In the genomic region with DNA sequence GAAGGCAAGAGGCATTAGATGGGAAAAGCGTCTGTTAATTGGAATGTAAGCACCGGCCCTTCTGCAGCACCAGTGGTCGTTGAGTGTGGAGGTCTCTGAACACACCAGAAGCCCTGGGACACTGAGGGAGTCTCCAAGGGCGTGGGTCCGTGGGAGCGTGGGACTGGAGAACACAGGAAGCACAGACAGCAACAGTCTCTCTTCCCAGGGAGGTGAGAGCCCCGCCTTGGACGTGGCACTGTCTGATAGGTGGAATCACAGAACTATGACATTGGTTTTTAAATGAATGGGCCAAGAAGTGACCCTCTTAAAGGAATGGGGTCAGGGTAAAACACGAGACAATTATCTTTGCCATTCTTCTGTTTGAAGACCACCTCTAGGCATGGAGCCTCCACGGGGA, we compare ENCODE assay signal across 27 cellular contexts. TPM values are rescaled to one million over a fixed set of nuclear protein-coding genes. Genes with fewer than 3 reads are reported as not detected.
DNase-seq lines count a peak whose midpoint lies in the region; ATAC-seq, FAIRE-seq and TF ChIP-seq lines count a peak whose summit lies in the region.
"Had no signal": no experiment of that assay in that cellular context is flagged by ENCODE, and none has a peak within 500 bp of the region (broad histone marks: within the 10 kb centered on the region; RNA-seq: fewer than 3 reads in every experiment).

No MANE protein-coding gene starts in this region.

- SMC1A ChIA-PET in GM12878 (lab: Charles Lee; ENCODE audit: uncharacterized antibody, unreplicated experiment) = interaction anchor here (1.0 to 2.2 kb wide), 3 partner anchors 18 to 274 kb away, joined by 3 to 9 read pairs (median 9); no protein-coding TSS in a partner anchor

- TF ChIP-seq EP300 in GM12878 (IDR thresholded peaks at IDR 0.05; ENCODE audit: borderline replicate concordance in 1 of 2, control insufficient read depth in 1 of 2, low read depth in 2 of 2, low read length in 2 of 2) (no peak), sigmoid colon (IDR thresholded peaks at IDR 0.05) (no peak)

- intact Hi-C loops in GM12878 (cut with micrococcal nuclease; ENCODE audit: unreplicated experiment) = no loop called here
- intact Hi-C loops in sigmoid colon (cut with DNase I) = no loop called here

- peaks cover 11% of the 10 kb centered on the region for H3K79me2 ChIP-seq in GM12878 (ENCODE audit: control insufficient read depth, insufficient read depth, low read length)

- no peaks in the 10 kb centered on the region for H4K20me1 ChIP-seq in GM12878 (ENCODE audit: control insufficient read depth, insufficient read depth)

- H3K4me2 ChIP-seq in GM12878 (ENCODE audit: control insufficient read depth, insufficient read depth) = no peak overlapping the region
- H3K4me2 ChIP-seq: A549, PC-9 had no signal

- H3K27ac ChIP-seq in GM12878 (ENCODE audit: control insufficient read depth, insufficient read depth) (peak overlapping the region; percentile 100), sigmoid colon (no peak overlapping the region)
- H3K27ac ChIP-seq: A549, HL-60, PC-9, SJSA1 had no signal

- DNase-seq in GM12892 (ENCODE audit: insufficient read length) (no peak), GM12878 (ENCODE audit: low read depth, low spot score) (no peak), naive B cell (no peak), NCI-H128 (lab: John Stamatoyannopoulos, UW; ENCODE audit: unreplicated experiment) (no peak), sigmoid colon (no peak)
- no peak for DNase-seq in activated CD4-positive, alpha-beta T cell treated with anti-CD3 and anti-CD28 coated beads, Interleukin-2, amount 10 ng/mL, durations not matched to agents 7 days and 5 days
- DNase-seq: AML-193; C1 segment of cervical spinal cord; CD4-positive, alpha-beta memory T cell; COR-L47; GDM1; Karpas-422; NCI-H1092 treated with DMSO at 0.1 percent for 48 hours; NCI-H1436 treated with DMSO at 0.1 percent for 48 hours; NCI-H187 treated with DMSO at 0.1 percent for 48 hours; NCI-H446; NCI-H524 treated with DMSO at 0.1 percent for 48 hours; NCI-H774; NK-92 treated with Interleukin-12 subunit alpha and Interleukin-12 subunit beta, amount 100 ng/mL, for 24 hours; PC-9; Right ventricle myocardium superior had no signal

- peaks cover 24 to 42% (median 31%) of the 10 kb centered on the region in 3 donors for H3K4me1 Mint-ChIP-seq in naive B cell
- H3K4me1 Mint-ChIP-seq in stimulated activated memory B cell treated with anti-CD40 and anti-IgM and Interleukin-4, amounts not matched to agents 10 μg/mL and 1 μg/mL and 100 μg/mL, for 72 hours = peaks cover 50% of the 10 kb centered on the region
- H3K4me1 Mint-ChIP-seq in activated CD4-positive, alpha-beta T cell treated with anti-CD3 and anti-CD28 coated beads, Interleukin-2, amount 10 ng/mL, durations not matched to agents 7 days and 5 days = peaks cover 7% of the 10 kb centered on the region

- no peaks in the 10 kb centered on the region; the same call in 2 of the 3 replicates for H3K9me3 ChIP-seq in GM12878 (replicated peaks; ENCODE audit: control insufficient read depth, insufficient read depth, low read length)
- no peaks in the 10 kb centered on the region for H3K9me3 ChIP-seq in sigmoid colon
- H3K9me3 ChIP-seq: A549, SJSA1 had no signal

- H3K27me3 ChIP-seq in GM12878 (replicated peaks in 1 of 2; ENCODE audit: control insufficient read depth in 2 of 2, insufficient read depth in 2 of 2, low read length in 1 of 2) (no peaks in the 10 kb centered on the region), sigmoid colon (no peaks in the 10 kb centered on the region)
- H3K27me3 ChIP-seq: SJSA1 had no signal

- TF ChIP-seq CTCF in GM12878 (IDR thresholded peaks at IDR 0.05 in 2 of 3, conservative IDR thresholded peaks at IDR 0.05 in 1 of 3; ENCODE audit: control insufficient read depth in 2 of 3, extremely low read depth in 1 of 3, insufficient read depth in 1 of 3, low read depth in 3 of 3, low read length in 3 of 3) (no peak), sigmoid colon (IDR thresholded peaks at IDR 0.05) (no peak)

- POLR2A ChIA-PET in GM12878 (lab: Charles Lee) = interaction anchor here (8.5 kb wide), 1 partner anchor 23 kb away, joined by 85 read pairs; no protein-coding TSS in a partner anchor
- POLR2A ChIA-PET in activated CD4-positive, alpha-beta T cell treated with anti-CD3 and anti-CD28 coated beads, Interleukin-2, amount 10 ng/mL, durations not matched to agents 7 days and 5 days (lab: Charles Lee) = no interaction called here

- no peaks in the 10 kb centered on the region for H3K9me3 Mint-ChIP-seq in naive B cell
- H3K9me3 Mint-ChIP-seq in stimulated activated memory B cell treated with anti-CD40 and anti-IgM and Interleukin-4, amounts not matched to agents 10 μg/mL and 1 μg/mL and 100 μg/mL, for 72 hours = no peaks in the 10 kb centered on the region
- no peaks in the 10 kb centered on the region for H3K9me3 Mint-ChIP-seq in activated CD4-positive, alpha-beta T cell treated with anti-CD3 and anti-CD28 coated beads, Interleukin-2, amount 10 ng/mL, durations not matched to agents 7 days and 5 days
- H3K9me3 Mint-ChIP-seq: CD4-positive, alpha-beta memory T cell had no signal

- FAIRE-seq in GM12892 (lab: Jason Lieb, UNC) (peak; percentile 80), GM12878 (lab: Jason Lieb, UNC) (no peak)
- FAIRE-seq: A549, GM18507, H54 had no signal

- H3K4me3 Mint-ChIP-seq in naive B cell = no peak overlapping the region
- H3K4me3 Mint-ChIP-seq in stimulated activated memory B cell treated with anti-CD40 and anti-IgM and Interleukin-4, amounts not matched to agents 10 μg/mL and 1 μg/mL and 100 μg/mL, for 72 hours = peak overlapping the region; percentile 12
- no peak overlapping the region for H3K4me3 Mint-ChIP-seq in activated CD4-positive, alpha-beta T cell treated with anti-CD3 and anti-CD28 coated beads, Interleukin-2, amount 10 ng/mL, durations not matched to agents 7 days and 5 days
- H3K4me3 Mint-ChIP-seq: CD4-positive, alpha-beta memory T cell had no signal

- no peak overlapping the region for H2AFZ ChIP-seq in GM12878 (ENCODE audit: control insufficient read depth, low read depth, low read length)
- H2AFZ ChIP-seq: PC-9 had no signal

- CTCF ChIA-PET in GM12878 (lab: Yijun Ruan, JAX) = interaction anchor here (1.0 to 7.9 kb wide), 4 partner anchors 10 to 274 kb away, joined by 3 to 70 read pairs (median 14); partner anchors contain the start of gene BID
- CTCF ChIA-PET in activated CD4-positive, alpha-beta T cell treated with anti-CD3 and anti-CD28 coated beads, Interleukin-2, amount 10 ng/mL, durations not matched to agents 7 days and 5 days (lab: Charles Lee) = interaction anchor here (1.9 kb wide), 1 partner anchor 21 kb away, joined by 4 read pairs; no protein-coding TSS in a partner anchor

- H3K9ac ChIP-seq in GM12878 (ENCODE audit: control insufficient read depth, insufficient read depth, low read length) = no peak overlapping the region

- in situ Hi-C loops in GM12878 (cut with MboI) = loop anchor here (10.0 kb wide), 1 partner anchor 58 kb away; no protein-coding TSS in a partner anchor

- 88% methylated on average over 10 of the region's 10 CpGs for WGBS in GM12878 (ENCODE audit: insufficient coverage, insufficient replicate concordance, low lambda C conversion rate, missing lambda C conversion rate)
- WGBS in sigmoid colon, 2 donors = 93 to 94% methylated on average over 10 of the region's 10 CpGs

- H3K27me3 Mint-ChIP-seq in naive B cell = no peaks in the 10 kb centered on the region
- no peaks in the 10 kb centered on the region for H3K27me3 Mint-ChIP-seq in stimulated activated memory B cell treated with anti-CD40 and anti-IgM and Interleukin-4, amounts not matched to agents 10 μg/mL and 1 μg/mL and 100 μg/mL, for 72 hours
- no peaks in the 10 kb centered on the region for H3K27me3 Mint-ChIP-seq in activated CD4-positive, alpha-beta T cell treated with anti-CD3 and anti-CD28 coated beads, Interleukin-2, amount 10 ng/mL, durations not matched to agents 7 days and 5 days
- H3K27me3 Mint-ChIP-seq: CD4-positive, alpha-beta memory T cell had no signal

- RAD21 ChIA-PET in GM12878 (lab: Charles Lee; ENCODE audit: unreplicated experiment) = interaction anchor here (1.1 to 8.8 kb wide), 3 partner anchors 24 to 274 kb away, joined by 3 to 77 read pairs (median 3); no protein-coding TSS in a partner anchor

- H3K4me3 ChIP-seq in GM12878 (no peak overlapping the region), sigmoid colon (no peak overlapping the region)
- H3K4me3 ChIP-seq: A549, PC-9, SJSA1 had no signal

- peak overlapping the region; percentile 76 to 95 (median 86) for H3K27ac Mint-ChIP-seq in naive B cell
- peak overlapping the region; percentile 100 for H3K27ac Mint-ChIP-seq in stimulated activated memory B cell treated with anti-CD40 and anti-IgM and Interleukin-4, amounts not matched to agents 10 μg/mL and 1 μg/mL and 100 μg/mL, for 72 hours
- no peak overlapping the region for H3K27ac Mint-ChIP-seq in activated CD4-positive, alpha-beta T cell treated with anti-CD3 and anti-CD28 coated beads, Interleukin-2, amount 10 ng/mL, durations not matched to agents 7 days and 5 days

- TF ChIP-seq RAD21 in GM12878 (IDR thresholded peaks at IDR 0.05; ENCODE audit: insufficient read depth, low read depth, low read length) = no peak

- no peak for TF ChIP-seq POLR2A in GM12892 (IDR thresholded peaks at IDR 0.05; ENCODE audit: low read depth, low read length)
- TF ChIP-seq POLR2A in GM12878 (IDR thresholded peaks at IDR 0.05; ENCODE audit: low read depth, low read length) = no peak
- no peak for TF ChIP-seq POLR2A in sigmoid colon (IDR thresholded peaks at IDR 0.05)

- peaks cover 14 to 31% of the 10 kb centered on the region in 2 donors for H3K36me3 Mint-ChIP-seq in naive B cell
- peaks cover 51% of the 10 kb centered on the region for H3K36me3 Mint-ChIP-seq in stimulated activated memory B cell treated with anti-CD40 and anti-IgM and Interleukin-4, amounts not matched to agents 10 μg/mL and 1 μg/mL and 100 μg/mL, for 72 hours
- H3K36me3 Mint-ChIP-seq in activated CD4-positive, alpha-beta T cell treated with anti-CD3 and anti-CD28 coated beads, Interleukin-2, amount 10 ng/mL, durations not matched to agents 7 days and 5 days (ENCODE audit: low read depth) = no peaks in the 10 kb centered on the region

- H3K4me1 ChIP-seq in GM12878 (ENCODE audit: control insufficient read depth, insufficient read depth, low read length) = peaks cover 46% of the 10 kb centered on the region
- H3K4me1 ChIP-seq in sigmoid colon = no peaks in the 10 kb centered on the region
- H3K4me1 ChIP-seq: A549, SJSA1 had no signal

- ATAC-seq in GM12878 = no peak
- no peak for ATAC-seq in naive B cell (ENCODE audit: low read depth in 2 of 2)
- no peak for ATAC-seq in stimulated activated memory B cell treated with anti-CD40 and anti-IgM and Interleukin-4, amounts not matched to agents 10 μg/mL and 1 μg/mL and 100 μg/mL, for 72 hours
- ATAC-seq: A549 had no signal

- H3K36me3 ChIP-seq in GM12878 (ENCODE audit: control insufficient read depth in 2 of 2, insufficient read depth in 2 of 2, low read length in 1 of 2) = peaks cover 7 to 8% of the 10 kb centered on the region in 2 experiments; a peak in 3 of 4 replicates
- peaks cover 0 to 56% (median 16%) of the 10 kb centered on the region in 4 donors for H3K36me3 ChIP-seq in sigmoid colon

- no TSS peak for BruUV-seq in GM12878 (replicated peaks; lab: Mats Ljungman, UMichigan)

RNA-seq across cellular contexts. Expression of gene BID, which starts 28.1 kb away (rescaled TPM):
- 93.1 TPM for polyA plus RNA-seq in GM12892 (2012; ENCODE audit: missing spikeins)
- 36.6 and 37.1 TPM in 2 replicates for total RNA-seq in GM12878 (2013; cell fraction: nucleolus; rRNA removed)
- 166 and 179 TPM in 2 replicates for total RNA-seq in GM12878 (2014; rRNA removed)
- total RNA-seq in GM12878 (2014; rRNA removed; fragmentation: Illumina TruSeq; extraction: Trizol) = 56.4 and 65.9 TPM in 2 replicates
- 126 and 131 TPM in 2 replicates for total RNA-seq in GM12878 (2021)
- 51.7 TPM for polyA plus RNA-seq in GM12878 (2011; ENCODE audit: low read depth)
- polyA plus RNA-seq in GM12878 (2011; rRNA removed) = 79.3 and 145 TPM in 2 replicates
- 332 and 398 TPM in 2 replicates for polyA plus RNA-seq in GM12878 (2011; cell fraction: cytosol; rRNA removed)
- polyA plus RNA-seq in GM12878 (2011; cell fraction: nucleus; rRNA removed) = 195 and 197 TPM in 2 replicates
- polyA plus RNA-seq in GM12878 (2012) = 71.3 and 110 TPM in 2 replicates
- polyA plus RNA-seq in GM12878 (2014; fragmentation: Illumina TruSeq; extraction: Trizol) = 30.8 and 38.9 TPM in 2 replicates
- 10 to 100 TPM in 1 of 2 experiments, 1 to 10 TPM in 1; 7.9 to 16.9 TPM for polyA plus RNA-seq in GM12878 (2014; fragmentation: Nextera tagmentation; extraction: Ambion mirVana)
- 241 and 247 TPM in 2 replicates for polyA plus RNA-seq in GM12878 (2014; rRNA removed)
- 100 to 1,000 TPM; 186 to 203 TPM for polyA plus RNA-seq in GM12878 (2016; fragmentation: Nextera tagmentation; extraction: Ambion mirVana)
- 35.4 and 90.0 TPM in 2 replicates for polyA minus RNA-seq in GM12878 (2011; rRNA and poly(A)+ RNA removed)
- 31.7 and 32.0 TPM in 2 replicates for polyA minus RNA-seq in GM12878 (2011; cell fraction: cytosol; rRNA and poly(A)+ RNA removed)
- 8.3 and 16.3 TPM in 2 replicates for polyA minus RNA-seq in GM12878 (2011; cell fraction: nucleus; rRNA and poly(A)+ RNA removed)
- 10 to 100 TPM; 18.2 to 29.9 (median 23.1) TPM for polyA plus RNA-seq in naive B cell (ENCODE audit: low read depth in 6 of 6)
- 10 to 100 TPM in 3 of 4 donors, 1 to 10 TPM in 1; 9.7 to 28.2 (median 15.1) TPM for total RNA-seq in sigmoid colon
- 10 to 100 TPM; 24.6 to 72.1 (median 31.9) TPM for polyA plus RNA-seq in sigmoid colon
- total RNA-seq in activated CD4-positive, alpha-beta T cell treated with anti-CD3 and anti-CD28 coated beads, Interleukin-2, amount 10 ng/mL, durations not matched to agents 7 days and 5 days = 10 to 100 TPM; 32.5 to 39.3 TPM
